In the genomic region with DNA sequence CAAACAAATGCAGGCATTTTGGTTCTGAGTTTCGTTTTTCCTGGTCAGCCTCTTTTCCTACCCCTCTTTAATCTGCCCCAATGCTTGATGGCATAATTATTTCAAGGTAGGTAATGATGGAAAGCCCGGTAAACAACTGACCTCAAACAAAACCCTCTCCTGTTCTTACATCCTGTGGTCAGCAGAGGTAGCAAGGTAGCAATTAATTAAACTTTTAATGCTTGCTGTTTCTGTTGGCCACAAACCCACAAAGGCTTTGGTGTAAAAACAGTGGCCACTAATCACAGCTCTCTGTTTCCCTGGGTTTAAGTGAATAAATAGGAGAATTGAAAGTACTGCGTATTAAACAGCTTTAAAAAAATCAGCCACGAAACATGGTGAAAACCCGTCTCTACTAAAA, we compare ENCODE assay signal across 13 cellular contexts.
"Had no signal": no experiment of that assay in that cellular context is flagged by ENCODE, and none has a peak within 500 bp of the region (broad histone marks: within the 10 kb centered on the region; RNA-seq: fewer than 3 reads in every experiment).

No MANE protein-coding gene starts in this region.

- H3K9me3 Mint-ChIP-seq: activated CD8-positive, alpha-beta T cell treated with anti-CD3 and anti-CD28 coated beads for 36 hours; activated T-cell treated with anti-CD3 and anti-CD28 coated beads, Interleukin-2, amount 50 U/mL, for 4 hours; immature natural killer cell; T-helper 1 cell treated with Interleukin-12 subunit alpha and Interleukin-12 subunit beta and Interleukin-4 antibody, amounts not matched to agents 30 μg/mL and 1 μg/mL, for 36 hours had no signal

- H3K27ac Mint-ChIP-seq: activated CD8-positive, alpha-beta T cell treated with anti-CD3 and anti-CD28 coated beads for 36 hours; immature natural killer cell; T-helper 1 cell treated with Interleukin-12 subunit alpha and Interleukin-12 subunit beta and Interleukin-4 antibody, amounts not matched to agents 30 μg/mL and 1 μg/mL, for 36 hours had no signal

- ATAC-seq: activated CD8-positive, alpha-beta T cell treated with anti-CD3 and anti-CD28 coated beads for 36 hours; activated T-cell treated with anti-CD3 and anti-CD28 coated beads, Interleukin-2, amount 50 U/mL, for 4 hours; WTC11 had no signal

- H3K36me3 Mint-ChIP-seq: immature natural killer cell, WTC11 had no signal

- DNase-seq: activated CD4-positive, alpha-beta T cell treated with anti-CD3 and anti-CD28 coated beads for 4 hours; activated CD8-positive, alpha-beta T cell treated with anti-CD3 and anti-CD28 coated beads for 36 hours; activated effector memory CD4-positive, alpha-beta T cell treated with Interleukin-2 at 50 U/mL for 16 hours; activated naive CD4-positive, alpha-beta T cell treated with anti-CD3 and anti-CD28 coated beads, Interleukin-2, amount 50 U/mL, for 16 hours; activated T-cell treated with anti-CD3 and anti-CD28 coated beads, Interleukin-2, amount 50 U/mL, for 4 hours; effector CD4-positive, alpha-beta T cell; foreskin fibroblast; glutamatergic neuron; stimulated activated CD4-positive, alpha-beta T cell treated with anti-CD3 and anti-CD28 coated beads, Interleukin-1b, Interleukin-23, amount 100 ng/mL, for 48 hours had no signal

- H3K27ac ChIP-seq: coronary artery had no signal

- H3K4me3 ChIP-seq: coronary artery had no signal

- H3K27me3 Mint-ChIP-seq: activated CD8-positive, alpha-beta T cell treated with anti-CD3 and anti-CD28 coated beads for 36 hours had no signal

- H3K4me3 Mint-ChIP-seq: activated CD8-positive, alpha-beta T cell treated with anti-CD3 and anti-CD28 coated beads for 36 hours; activated T-cell treated with anti-CD3 and anti-CD28 coated beads, Interleukin-2, amount 50 U/mL, for 4 hours; T-helper 1 cell treated with Interleukin-12 subunit alpha and Interleukin-12 subunit beta and Interleukin-4 antibody, amounts not matched to agents 30 μg/mL and 1 μg/mL, for 36 hours; WTC11 had no signal
